In the genomic region with DNA sequence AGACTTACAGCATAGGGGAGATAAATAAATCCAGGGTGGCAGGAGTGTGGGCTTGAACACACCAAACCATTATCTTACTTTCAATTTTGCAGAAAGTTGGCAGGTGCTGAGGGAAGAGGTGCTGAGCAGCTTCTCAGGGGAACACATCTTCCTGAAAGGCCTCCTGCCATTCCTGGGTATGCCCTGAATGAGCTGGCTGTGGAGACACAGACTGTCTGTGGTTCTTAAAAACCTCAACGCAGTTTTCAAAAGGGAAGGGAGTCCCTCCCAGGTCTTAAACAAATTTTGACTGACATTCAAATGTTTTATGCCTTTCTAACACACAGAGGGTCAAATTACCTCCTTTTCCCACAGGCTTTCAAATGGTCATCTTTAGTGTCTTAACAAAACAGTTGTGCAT, we compare ENCODE assay signal across 12 cellular contexts.
A peak's percentile ranks its signal among the peaks of the same experiment; 100 is the strongest.
DNase-seq lines count a peak whose midpoint lies in the region; ATAC-seq lines count a peak whose summit lies in the region.
"Had no signal": no experiment of that assay in that cellular context is flagged by ENCODE, and none has a peak within 500 bp of the region (broad histone marks: within the 10 kb centered on the region; RNA-seq: fewer than 3 reads in every experiment).

No MANE protein-coding gene starts in this region.

- DNase-seq in GM23248 (no peak), Karpas-422 (no peak), NCI-H2171 (lab: John Stamatoyannopoulos, UW) (no peak), T-helper 9 cell (no peak), NK-92 (lab: John Stamatoyannopoulos, UW; ENCODE audit: unreplicated experiment) (no peak), posterior vena cava (ENCODE audit: low spot score) (no peak)
- no peak for DNase-seq in effector memory CD8-positive, alpha-beta T cell
- DNase-seq: dorsolateral prefrontal cortex, NCI-H2227 treated with DMSO at 0.1 percent for 48 hours had no signal

- H4K20me1 ChIP-seq in GM23248 (ENCODE audit: insufficient read depth) = no peaks in the 10 kb centered on the region
- no peaks in the 10 kb centered on the region for H4K20me1 ChIP-seq in Karpas-422 (ENCODE audit: insufficient read depth, low read depth, low read length)

- H2AFZ ChIP-seq in GM23248 (no peak overlapping the region), Karpas-422 (ENCODE audit: low read length) (no peak overlapping the region)
- H2AFZ ChIP-seq: hepatocyte had no signal

- no peaks in the 10 kb centered on the region for H3K36me3 Mint-ChIP-seq in effector memory CD8-positive, alpha-beta T cell (ENCODE audit: insufficient read depth)

- in situ Hi-C loops in GM23248 (cut with MboI) = no loop called here

- H3K9ac ChIP-seq in GM23248 = no peak overlapping the region
- 0 out of 2 replicates have a peak overlapping the region, but pooled peaks have one; percentile 15 for H3K9ac ChIP-seq in Karpas-422 (ENCODE audit: low read length)

- no peaks in the 10 kb centered on the region for H3K9me2 ChIP-seq in GM23248 (ENCODE audit: insufficient read depth)
- no peaks in the 10 kb centered on the region for H3K9me2 ChIP-seq in Karpas-422 (replicated peaks; ENCODE audit: insufficient read depth, low read length)

- 22 to 29% methylated on average over 1 of the region's 1 CpG for WGBS in GM23248 (ENCODE audit: low coverage in 1 of 2, low lambda C conversion rate in 2 of 2, missing lambda C conversion rate in 2 of 2), 2 experiments

- H3K36me3 ChIP-seq in GM23248 (ENCODE audit: low read depth) (no peaks in the 10 kb centered on the region), Karpas-422 (ENCODE audit: insufficient read depth, low read length) (no peaks in the 10 kb centered on the region)

- H3K79me2 ChIP-seq in GM23248 (ENCODE audit: insufficient read depth) = no peaks in the 10 kb centered on the region
- no peaks in the 10 kb centered on the region for H3K79me2 ChIP-seq in Karpas-422 (ENCODE audit: low read length)
- H3K79me2 ChIP-seq: hepatocyte had no signal

- H3K9me3 ChIP-seq in GM23248 (ENCODE audit: low read depth) (no peaks in the 10 kb centered on the region), Karpas-422 (ENCODE audit: low read length) (no peaks in the 10 kb centered on the region)

- H3K9me3 Mint-ChIP-seq in effector memory CD8-positive, alpha-beta T cell = no peaks in the 10 kb centered on the region

- H3K27ac Mint-ChIP-seq in effector memory CD8-positive, alpha-beta T cell = peak overlapping the region; percentile 45 to 71

- peak; percentile 17 for ATAC-seq in GM18498 (IDR thresholded peaks at IDR 0.05; ENCODE audit: unreplicated experiment)
- peak; percentile 31 for ATAC-seq in effector memory CD8-positive, alpha-beta T cell (replicated peaks)

- H3K27ac ChIP-seq in GM23248 = peak overlapping the region; percentile 27; the same call in 1 of the 2 replicates
- no peak overlapping the region for H3K27ac ChIP-seq in Karpas-422 (ENCODE audit: low read length)
- H3K27ac ChIP-seq: dorsolateral prefrontal cortex, hepatocyte had no signal

- peaks cover 11 to 20% of the 10 kb centered on the region in 2 donors for H3K4me1 Mint-ChIP-seq in effector memory CD8-positive, alpha-beta T cell (ENCODE audit: low read depth in 2 of 2)

- H3K27me3 Mint-ChIP-seq in effector memory CD8-positive, alpha-beta T cell = peaks cover 15 to 30% of the 10 kb centered on the region in 2 donors

- H3F3A ChIP-seq in GM23248 (ENCODE audit: insufficient read depth) = peaks cover 37% of the 10 kb centered on the region

- H3K4me1 ChIP-seq in GM23248 (ENCODE audit: insufficient read depth) (peaks cover 44% of the 10 kb centered on the region), Karpas-422 (ENCODE audit: low read length) (peaks cover 16% of the 10 kb centered on the region)

- intact Hi-C loops in posterior vena cava (cut with DNase I) = no loop called here

- H3K4me3 Mint-ChIP-seq in effector memory CD8-positive, alpha-beta T cell = peak overlapping the region; percentile 66 to 80

- H3K27me3 ChIP-seq in GM23248 (replicated peaks; ENCODE audit: insufficient read depth) (no peaks in the 10 kb centered on the region), Karpas-422 (ENCODE audit: low read length) (no peaks in the 10 kb centered on the region)
- H3K27me3 ChIP-seq: hepatocyte had no signal

- H3K4me2 ChIP-seq in GM23248 (ENCODE audit: unreplicated experiment) (peak overlapping the region; percentile 2), Karpas-422 (ENCODE audit: low read depth, low read length, poor library complexity, severe bottlenecking) (peak overlapping the region; percentile 49)
- H3K4me2 ChIP-seq: hepatocyte, smooth muscle cell had no signal

- H3K4me3 ChIP-seq in GM23248 = no peak overlapping the region
- peak overlapping the region; percentile 26 for H3K4me3 ChIP-seq in Karpas-422 (ENCODE audit: low read length)
- H3K4me3 ChIP-seq: dorsolateral prefrontal cortex, hepatocyte, smooth muscle cell had no signal
